1 cellular context compared by ENCODE assay signal in the genomic region with DNA sequence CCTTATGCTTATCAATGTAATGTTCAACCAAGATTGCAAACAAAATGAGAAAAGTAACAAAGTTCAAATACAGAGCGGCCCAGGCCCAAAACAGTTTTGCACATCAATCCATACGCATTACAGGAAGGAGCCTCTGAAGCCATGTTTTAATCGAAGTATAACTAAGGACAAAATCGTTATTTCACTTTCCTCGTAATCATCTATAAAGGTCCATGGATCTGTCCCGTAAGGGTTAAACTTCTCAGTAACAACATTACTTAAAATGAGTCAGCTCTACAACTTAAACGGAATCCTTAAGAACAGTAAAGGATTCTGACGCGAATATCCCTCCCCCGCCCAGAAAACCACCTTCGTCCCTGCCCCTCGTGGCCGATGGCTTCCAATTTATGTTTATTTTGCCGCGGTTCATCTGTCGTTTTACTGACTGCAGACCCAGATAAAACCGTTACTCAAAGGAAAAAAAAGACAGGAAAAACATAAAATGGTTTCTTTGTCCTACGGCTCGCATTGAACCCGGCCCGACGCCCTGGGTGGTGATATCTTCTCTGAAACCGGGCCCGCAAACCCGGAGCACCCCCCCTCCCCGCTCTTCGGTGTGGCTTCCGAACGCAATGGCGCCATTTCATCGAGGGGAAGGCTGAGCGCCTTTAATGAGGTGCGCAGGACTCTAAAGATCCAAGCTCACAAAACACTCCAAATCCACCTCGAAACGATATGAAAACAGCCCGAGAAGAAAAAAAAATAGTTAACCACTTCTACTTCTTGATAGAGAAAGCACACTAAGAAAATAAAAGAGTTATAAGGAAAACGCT.
TF ChIP-seq lines count a peak whose summit lies in the region.

No MANE protein-coding gene starts in this region.

TF ChIP-seq in GM23338, 12 proteins besides CTCF, POLR2A, EP300 and RAD21 (continued from another document):
- TF ChIP-seq EZH2phosphoT487 (IDR thresholded peaks at IDR 0.05; ENCODE audit: unreplicated experiment) (no peak), ZNF114 (CRISPR knock-in tag; IDR thresholded peaks at IDR 0.05) (no peak), ZNF331 (CRISPR knock-in tag; IDR thresholded peaks at IDR 0.05; ENCODE audit: low read depth) (no peak)
- TF ChIP-seq, protein P1, sequence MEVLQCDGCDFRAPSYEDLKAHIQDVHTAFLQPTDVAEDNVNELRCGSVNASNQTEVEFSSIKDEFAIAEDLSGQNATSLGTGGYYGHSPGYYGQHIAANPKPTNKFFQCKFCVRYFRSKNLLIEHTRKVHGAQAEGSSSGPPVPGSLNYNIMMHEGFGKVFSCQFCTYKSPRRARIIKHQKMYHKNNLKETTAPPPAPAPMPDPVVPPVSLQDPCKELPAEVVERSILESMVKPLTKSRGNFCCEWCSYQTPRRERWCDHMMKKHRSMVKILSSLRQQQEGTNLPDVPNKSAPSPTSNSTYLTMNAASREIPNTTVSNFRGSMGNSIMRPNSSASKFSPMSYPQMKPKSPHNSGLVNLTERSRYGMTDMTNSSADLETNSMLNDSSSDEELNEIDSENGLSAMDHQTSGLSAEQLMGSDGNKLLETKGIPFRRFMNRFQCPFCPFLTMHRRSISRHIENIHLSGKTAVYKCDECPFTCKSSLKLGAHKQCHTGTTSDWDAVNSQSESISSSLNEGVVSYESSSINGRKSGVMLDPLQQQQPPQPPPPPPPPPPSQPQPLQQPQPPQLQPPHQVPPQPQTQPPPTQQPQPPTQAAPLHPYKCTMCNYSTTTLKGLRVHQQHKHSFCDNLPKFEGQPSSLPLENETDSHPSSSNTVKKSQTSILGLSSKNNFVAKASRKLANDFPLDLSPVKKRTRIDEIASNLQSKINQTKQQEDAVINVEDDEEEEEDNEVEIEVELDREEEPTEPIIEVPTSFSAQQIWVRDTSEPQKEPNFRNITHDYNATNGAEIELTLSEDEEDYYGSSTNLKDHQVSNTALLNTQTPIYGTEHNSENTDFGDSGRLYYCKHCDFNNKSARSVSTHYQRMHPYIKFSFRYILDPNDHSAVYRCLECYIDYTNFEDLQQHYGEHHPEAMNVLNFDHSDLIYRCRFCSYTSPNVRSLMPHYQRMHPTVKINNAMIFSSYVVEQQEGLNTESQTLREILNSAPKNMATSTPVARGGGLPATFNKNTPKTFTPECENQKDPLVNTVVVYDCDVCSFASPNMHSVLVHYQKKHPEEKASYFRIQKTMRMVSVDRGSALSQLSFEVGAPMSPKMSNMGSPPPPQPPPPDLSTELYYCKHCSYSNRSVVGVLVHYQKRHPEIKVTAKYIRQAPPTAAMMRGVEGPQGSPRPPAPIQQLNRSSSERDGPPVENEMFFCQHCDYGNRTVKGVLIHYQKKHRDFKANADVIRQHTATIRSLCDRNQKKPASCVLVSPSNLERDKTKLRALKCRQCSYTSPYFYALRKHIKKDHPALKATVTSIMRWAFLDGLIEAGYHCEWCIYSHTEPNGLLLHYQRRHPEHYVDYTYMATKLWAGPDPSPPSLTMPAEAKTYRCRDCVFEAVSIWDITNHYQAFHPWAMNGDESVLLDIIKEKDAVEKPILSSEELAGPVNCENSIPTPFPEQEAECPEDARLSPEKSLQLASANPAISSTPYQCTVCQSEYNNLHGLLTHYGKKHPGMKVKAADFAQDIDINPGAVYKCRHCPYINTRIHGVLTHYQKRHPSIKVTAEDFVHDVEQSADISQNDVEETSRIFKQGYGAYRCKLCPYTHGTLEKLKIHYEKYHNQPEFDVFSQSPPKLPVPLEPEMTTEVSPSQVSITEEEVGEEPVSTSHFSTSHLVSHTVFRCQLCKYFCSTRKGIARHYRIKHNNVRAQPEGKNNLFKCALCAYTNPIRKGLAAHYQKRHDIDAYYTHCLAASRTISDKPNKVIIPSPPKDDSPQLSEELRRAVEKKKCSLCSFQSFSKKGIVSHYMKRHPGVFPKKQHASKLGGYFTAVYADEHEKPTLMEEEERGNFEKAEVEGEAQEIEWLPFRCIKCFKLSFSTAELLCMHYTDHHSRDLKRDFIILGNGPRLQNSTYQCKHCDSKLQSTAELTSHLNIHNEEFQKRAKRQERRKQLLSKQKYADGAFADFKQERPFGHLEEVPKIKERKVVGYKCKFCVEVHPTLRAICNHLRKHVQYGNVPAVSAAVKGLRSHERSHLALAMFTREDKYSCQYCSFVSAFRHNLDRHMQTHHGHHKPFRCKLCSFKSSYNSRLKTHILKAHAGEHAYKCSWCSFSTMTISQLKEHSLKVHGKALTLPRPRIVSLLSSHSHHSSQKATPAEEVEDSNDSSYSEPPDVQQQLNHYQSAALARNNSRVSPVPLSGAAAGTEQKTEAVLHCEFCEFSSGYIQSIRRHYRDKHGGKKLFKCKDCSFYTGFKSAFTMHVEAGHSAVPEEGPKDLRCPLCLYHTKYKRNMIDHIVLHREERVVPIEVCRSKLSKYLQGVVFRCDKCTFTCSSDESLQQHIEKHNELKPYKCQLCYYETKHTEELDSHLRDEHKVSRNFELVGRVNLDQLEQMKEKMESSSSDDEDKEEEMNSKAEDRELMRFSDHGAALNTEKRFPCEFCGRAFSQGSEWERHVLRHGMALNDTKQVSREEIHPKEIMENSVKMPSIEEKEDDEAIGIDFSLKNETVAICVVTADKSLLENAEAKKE (CRISPR knock-in tag; IDR thresholded peaks at IDR 0.05) = no peak
- TF ChIP-seq, protein P2, sequence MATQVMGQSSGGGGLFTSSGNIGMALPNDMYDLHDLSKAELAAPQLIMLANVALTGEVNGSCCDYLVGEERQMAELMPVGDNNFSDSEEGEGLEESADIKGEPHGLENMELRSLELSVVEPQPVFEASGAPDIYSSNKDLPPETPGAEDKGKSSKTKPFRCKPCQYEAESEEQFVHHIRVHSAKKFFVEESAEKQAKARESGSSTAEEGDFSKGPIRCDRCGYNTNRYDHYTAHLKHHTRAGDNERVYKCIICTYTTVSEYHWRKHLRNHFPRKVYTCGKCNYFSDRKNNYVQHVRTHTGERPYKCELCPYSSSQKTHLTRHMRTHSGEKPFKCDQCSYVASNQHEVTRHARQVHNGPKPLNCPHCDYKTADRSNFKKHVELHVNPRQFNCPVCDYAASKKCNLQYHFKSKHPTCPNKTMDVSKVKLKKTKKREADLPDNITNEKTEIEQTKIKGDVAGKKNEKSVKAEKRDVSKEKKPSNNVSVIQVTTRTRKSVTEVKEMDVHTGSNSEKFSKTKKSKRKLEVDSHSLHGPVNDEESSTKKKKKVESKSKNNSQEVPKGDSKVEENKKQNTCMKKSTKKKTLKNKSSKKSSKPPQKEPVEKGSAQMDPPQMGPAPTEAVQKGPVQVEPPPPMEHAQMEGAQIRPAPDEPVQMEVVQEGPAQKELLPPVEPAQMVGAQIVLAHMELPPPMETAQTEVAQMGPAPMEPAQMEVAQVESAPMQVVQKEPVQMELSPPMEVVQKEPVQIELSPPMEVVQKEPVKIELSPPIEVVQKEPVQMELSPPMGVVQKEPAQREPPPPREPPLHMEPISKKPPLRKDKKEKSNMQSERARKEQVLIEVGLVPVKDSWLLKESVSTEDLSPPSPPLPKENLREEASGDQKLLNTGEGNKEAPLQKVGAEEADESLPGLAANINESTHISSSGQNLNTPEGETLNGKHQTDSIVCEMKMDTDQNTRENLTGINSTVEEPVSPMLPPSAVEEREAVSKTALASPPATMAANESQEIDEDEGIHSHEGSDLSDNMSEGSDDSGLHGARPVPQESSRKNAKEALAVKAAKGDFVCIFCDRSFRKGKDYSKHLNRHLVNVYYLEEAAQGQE (IDR thresholded peaks at IDR 0.05; ENCODE audit: unreplicated experiment) = no peak
